Comparison of ENCODE assay signal across 20 cellular contexts in genomic region chr4:84892950-84893349, GRCh38.
DNase-seq lines count a peak whose midpoint lies in the region; ATAC-seq and TF ChIP-seq lines count a peak whose summit lies in the region.
"Had no signal": no experiment of that assay in that cellular context is flagged by ENCODE, and none has a peak within 500 bp of the region (broad histone marks: within the 10 kb centered on the region; RNA-seq: fewer than 3 reads in every experiment).

No MANE protein-coding gene starts in this region.

- H3K27ac ChIP-seq in VCaP (peak overlapping the region; percentile 54), ectodermal cell (ENCODE audit: insufficient read depth, low read depth, low read length, poor library complexity, severe bottlenecking) (peak overlapping the region; percentile 36), neural progenitor cell (peak overlapping the region; percentile 64)
- H3K27ac ChIP-seq: GM23248, KMS-11 had no signal

- H3K9me3 ChIP-seq in ectodermal cell (ENCODE audit: control insufficient read depth, low read length) (no peaks in the 10 kb centered on the region), neural progenitor cell (ENCODE audit: low read depth) (no peaks in the 10 kb centered on the region)

- H3F3A ChIP-seq in neural progenitor cell (ENCODE audit: low read depth), result peaks cover 10% of the 10 kb centered on the region

- H3K27ac Mint-ChIP-seq in neural progenitor cell (no peak overlapping the region), progenitor cell of endocrine pancreas (no peak overlapping the region)
- no peak overlapping the region for H3K27ac Mint-ChIP-seq in stimulated activated naive CD8-positive, alpha-beta T cell treated with anti-CD3 and anti-CD28 coated beads, Interleukin-15, amount 100 ng/mL, for 72 hours
- H3K27ac Mint-ChIP-seq: B cell had no signal

- H3K4me1 ChIP-seq in ectodermal cell (ENCODE audit: control insufficient read depth, insufficient read depth, low read length) (no peaks in the 10 kb centered on the region), neural progenitor cell (peaks cover 13% of the 10 kb centered on the region)

- peaks cover 9% of the 10 kb centered on the region for H3K36me3 Mint-ChIP-seq in neural progenitor cell
- peaks cover 7% of the 10 kb centered on the region for H3K36me3 Mint-ChIP-seq in progenitor cell of endocrine pancreas (ENCODE audit: insufficient read depth)

- H2AFZ ChIP-seq in neural progenitor cell (replicated peaks), result no peak overlapping the region
- H2AFZ ChIP-seq: GM23248 had no signal

- H4K20me1 ChIP-seq in neural progenitor cell (ENCODE audit: low read depth), result no peaks in the 10 kb centered on the region

- no peak overlapping the region for H3K4me3 Mint-ChIP-seq in neural progenitor cell
- no peak overlapping the region for H3K4me3 Mint-ChIP-seq in progenitor cell of endocrine pancreas (ENCODE audit: low read depth)
- no peak overlapping the region for H3K4me3 Mint-ChIP-seq in stimulated activated naive CD8-positive, alpha-beta T cell treated with anti-CD3 and anti-CD28 coated beads, Interleukin-15, amount 100 ng/mL, for 72 hours
- H3K4me3 Mint-ChIP-seq: B cell had no signal

- H3K36me3 ChIP-seq in ectodermal cell (ENCODE audit: control insufficient read depth, insufficient read depth, low read length) (no peaks in the 10 kb centered on the region), neural progenitor cell (no peaks in the 10 kb centered on the region)

- no peak for ATAC-seq in stimulated activated naive CD8-positive, alpha-beta T cell treated with anti-CD3 and anti-CD28 coated beads, Interleukin-15, amount 100 ng/mL, for 72 hours
- ATAC-seq: HCT116 had no signal

- TF ChIP-seq CTCF in VCaP (conservative IDR thresholded peaks at IDR 0.05) (no peak), neural progenitor cell (IDR thresholded peaks at IDR 0.05) (no peak), progenitor cell of endocrine pancreas (IDR thresholded peaks at IDR 0.05; ENCODE audit: unreplicated experiment) (no peak)

- no peaks in the 10 kb centered on the region for H3K4me1 Mint-ChIP-seq in neural progenitor cell
- peaks cover 3% of the 10 kb centered on the region for H3K4me1 Mint-ChIP-seq in progenitor cell of endocrine pancreas (ENCODE audit: low read depth)
- no peaks in the 10 kb centered on the region for H3K4me1 Mint-ChIP-seq in stimulated activated naive CD8-positive, alpha-beta T cell treated with anti-CD3 and anti-CD28 coated beads, Interleukin-15, amount 100 ng/mL, for 72 hours
- H3K4me1 Mint-ChIP-seq: B cell had no signal

- H3K27me3 Mint-ChIP-seq in neural progenitor cell (ENCODE audit: insufficient read depth, low read depth) (no peaks in the 10 kb centered on the region), progenitor cell of endocrine pancreas (no peaks in the 10 kb centered on the region)
- no peaks in the 10 kb centered on the region for H3K27me3 Mint-ChIP-seq in stimulated activated naive CD8-positive, alpha-beta T cell treated with anti-CD3 and anti-CD28 coated beads, Interleukin-15, amount 100 ng/mL, for 72 hours
- H3K27me3 Mint-ChIP-seq: B cell had no signal

- H3K27me3 ChIP-seq in ectodermal cell (ENCODE audit: control insufficient read depth, insufficient read depth, low read length, poor library complexity, severe bottlenecking) (no peaks in the 10 kb centered on the region), neural progenitor cell (no peaks in the 10 kb centered on the region)

- H3K4me3 ChIP-seq in ectodermal cell (ENCODE audit: insufficient read depth, low read depth, low read length), result no peak overlapping the region
- no peak overlapping the region for H3K4me3 ChIP-seq in neural progenitor cell
- H3K4me3 ChIP-seq: GM23248 had no signal

- DNase-seq in Caki2 (ENCODE audit: low read depth), result peak; percentile 7
- DNase-seq in neural progenitor cell (ENCODE audit: low spot score), result peak; percentile 35
- no peak for DNase-seq in SHP77 (lab: John Stamatoyannopoulos, UW)
- no peak for DNase-seq in ureter (ENCODE audit: low spot score)
- no peak for DNase-seq in progenitor cell of endocrine pancreas (ENCODE audit: low spot score, unreplicated experiment)
- no peak for DNase-seq in stimulated activated naive CD8-positive, alpha-beta T cell treated with anti-CD3 and anti-CD28 coated beads, Interleukin-15, amount 100 ng/mL, for 72 hours
- DNase-seq: GDM1, GM23248, MV-4-11, NCI-H187, NCI-H2107, NCI-H510A treated with DMSO at 0.1 percent for 48 hours, NCI-H774, OCI-M1, SHP77 treated with DMSO at 0.1 percent for 48 hours had no signal

- H3K9ac ChIP-seq in neural progenitor cell, result no peak overlapping the region
- H3K9ac ChIP-seq: GM23248, KMS-11 had no signal

- whole genome bisulfite sequencing in ectodermal cell, 2 experiments, result 78 to 93% methylated on average over 1 of the region's 1 CpG

- no peak overlapping the region for H3K4me2 ChIP-seq in neural progenitor cell
- H3K4me2 ChIP-seq: KMS-11 had no signal

- H3K9me3 Mint-ChIP-seq in neural progenitor cell, result no peaks in the 10 kb centered on the region
- no peaks in the 10 kb centered on the region for H3K9me3 Mint-ChIP-seq in progenitor cell of endocrine pancreas (ENCODE audit: low read depth)
- H3K9me3 Mint-ChIP-seq in stimulated activated naive CD8-positive, alpha-beta T cell treated with anti-CD3 and anti-CD28 coated beads, Interleukin-15, amount 100 ng/mL, for 72 hours, result no peaks in the 10 kb centered on the region

- H3K79me2 ChIP-seq in neural progenitor cell (ENCODE audit: low read depth), result no peaks in the 10 kb centered on the region

- in situ Hi-C loops in Caki2 (cut with HindIII; ENCODE audit: low pct_unique_long_range_greater_than_20kb, low sequenced_read_pairs), result no loop called here

Comparison
In these comparisons a context has a peak if more than half of its experiments do, and no peak if none do; other contexts are left out.
1. DNase-seq: peak in Caki2 (single experiment) and neural progenitor cell (single experiment); none in SHP77 (0 of 2), ureter (single experiment), progenitor cell of endocrine pancreas (single experiment) and stimulated activated naive CD8-positive, alpha-beta T cell treated with anti-CD3 and anti-CD28 coated beads, Interleukin-15, amount 100 ng/mL, for 72 hours (0 of 2).
2. Peak in every context shown above with its lines, with median percentiles within 50 percentile points of each other: H3K27ac ChIP-seq.